Comparison of ENCODE assay signal across 1 cellular context in genomic region chr22:39296981-39297489, GRCh38.
TF ChIP-seq lines count a peak whose summit lies in the region.

No MANE protein-coding gene starts in this region.

TF ChIP-seq in GM23338, 12 proteins besides CTCF, POLR2A, EP300 and RAD21 (continued from another document):
- TF ChIP-seq, protein P1, sequence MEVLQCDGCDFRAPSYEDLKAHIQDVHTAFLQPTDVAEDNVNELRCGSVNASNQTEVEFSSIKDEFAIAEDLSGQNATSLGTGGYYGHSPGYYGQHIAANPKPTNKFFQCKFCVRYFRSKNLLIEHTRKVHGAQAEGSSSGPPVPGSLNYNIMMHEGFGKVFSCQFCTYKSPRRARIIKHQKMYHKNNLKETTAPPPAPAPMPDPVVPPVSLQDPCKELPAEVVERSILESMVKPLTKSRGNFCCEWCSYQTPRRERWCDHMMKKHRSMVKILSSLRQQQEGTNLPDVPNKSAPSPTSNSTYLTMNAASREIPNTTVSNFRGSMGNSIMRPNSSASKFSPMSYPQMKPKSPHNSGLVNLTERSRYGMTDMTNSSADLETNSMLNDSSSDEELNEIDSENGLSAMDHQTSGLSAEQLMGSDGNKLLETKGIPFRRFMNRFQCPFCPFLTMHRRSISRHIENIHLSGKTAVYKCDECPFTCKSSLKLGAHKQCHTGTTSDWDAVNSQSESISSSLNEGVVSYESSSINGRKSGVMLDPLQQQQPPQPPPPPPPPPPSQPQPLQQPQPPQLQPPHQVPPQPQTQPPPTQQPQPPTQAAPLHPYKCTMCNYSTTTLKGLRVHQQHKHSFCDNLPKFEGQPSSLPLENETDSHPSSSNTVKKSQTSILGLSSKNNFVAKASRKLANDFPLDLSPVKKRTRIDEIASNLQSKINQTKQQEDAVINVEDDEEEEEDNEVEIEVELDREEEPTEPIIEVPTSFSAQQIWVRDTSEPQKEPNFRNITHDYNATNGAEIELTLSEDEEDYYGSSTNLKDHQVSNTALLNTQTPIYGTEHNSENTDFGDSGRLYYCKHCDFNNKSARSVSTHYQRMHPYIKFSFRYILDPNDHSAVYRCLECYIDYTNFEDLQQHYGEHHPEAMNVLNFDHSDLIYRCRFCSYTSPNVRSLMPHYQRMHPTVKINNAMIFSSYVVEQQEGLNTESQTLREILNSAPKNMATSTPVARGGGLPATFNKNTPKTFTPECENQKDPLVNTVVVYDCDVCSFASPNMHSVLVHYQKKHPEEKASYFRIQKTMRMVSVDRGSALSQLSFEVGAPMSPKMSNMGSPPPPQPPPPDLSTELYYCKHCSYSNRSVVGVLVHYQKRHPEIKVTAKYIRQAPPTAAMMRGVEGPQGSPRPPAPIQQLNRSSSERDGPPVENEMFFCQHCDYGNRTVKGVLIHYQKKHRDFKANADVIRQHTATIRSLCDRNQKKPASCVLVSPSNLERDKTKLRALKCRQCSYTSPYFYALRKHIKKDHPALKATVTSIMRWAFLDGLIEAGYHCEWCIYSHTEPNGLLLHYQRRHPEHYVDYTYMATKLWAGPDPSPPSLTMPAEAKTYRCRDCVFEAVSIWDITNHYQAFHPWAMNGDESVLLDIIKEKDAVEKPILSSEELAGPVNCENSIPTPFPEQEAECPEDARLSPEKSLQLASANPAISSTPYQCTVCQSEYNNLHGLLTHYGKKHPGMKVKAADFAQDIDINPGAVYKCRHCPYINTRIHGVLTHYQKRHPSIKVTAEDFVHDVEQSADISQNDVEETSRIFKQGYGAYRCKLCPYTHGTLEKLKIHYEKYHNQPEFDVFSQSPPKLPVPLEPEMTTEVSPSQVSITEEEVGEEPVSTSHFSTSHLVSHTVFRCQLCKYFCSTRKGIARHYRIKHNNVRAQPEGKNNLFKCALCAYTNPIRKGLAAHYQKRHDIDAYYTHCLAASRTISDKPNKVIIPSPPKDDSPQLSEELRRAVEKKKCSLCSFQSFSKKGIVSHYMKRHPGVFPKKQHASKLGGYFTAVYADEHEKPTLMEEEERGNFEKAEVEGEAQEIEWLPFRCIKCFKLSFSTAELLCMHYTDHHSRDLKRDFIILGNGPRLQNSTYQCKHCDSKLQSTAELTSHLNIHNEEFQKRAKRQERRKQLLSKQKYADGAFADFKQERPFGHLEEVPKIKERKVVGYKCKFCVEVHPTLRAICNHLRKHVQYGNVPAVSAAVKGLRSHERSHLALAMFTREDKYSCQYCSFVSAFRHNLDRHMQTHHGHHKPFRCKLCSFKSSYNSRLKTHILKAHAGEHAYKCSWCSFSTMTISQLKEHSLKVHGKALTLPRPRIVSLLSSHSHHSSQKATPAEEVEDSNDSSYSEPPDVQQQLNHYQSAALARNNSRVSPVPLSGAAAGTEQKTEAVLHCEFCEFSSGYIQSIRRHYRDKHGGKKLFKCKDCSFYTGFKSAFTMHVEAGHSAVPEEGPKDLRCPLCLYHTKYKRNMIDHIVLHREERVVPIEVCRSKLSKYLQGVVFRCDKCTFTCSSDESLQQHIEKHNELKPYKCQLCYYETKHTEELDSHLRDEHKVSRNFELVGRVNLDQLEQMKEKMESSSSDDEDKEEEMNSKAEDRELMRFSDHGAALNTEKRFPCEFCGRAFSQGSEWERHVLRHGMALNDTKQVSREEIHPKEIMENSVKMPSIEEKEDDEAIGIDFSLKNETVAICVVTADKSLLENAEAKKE (CRISPR knock-in tag; IDR thresholded peaks at IDR 0.05) = no peak
- TF ChIP-seq EZH2phosphoT487 (IDR thresholded peaks at IDR 0.05; ENCODE audit: unreplicated experiment) = no peak
